8 cellular contexts compared by ENCODE assay signal in genomic region chr17:76736349-76737081, GRCh38. TPM values are rescaled to one million over a fixed set of nuclear protein-coding genes. Genes with fewer than 3 reads are reported as not detected.
A peak's percentile ranks its signal among the peaks of the same experiment; 100 is the strongest.
DNase-seq lines count a peak whose midpoint lies in the region; ATAC-seq and TF ChIP-seq lines count a peak whose summit lies in the region.

No MANE protein-coding gene starts in this region.

- peak overlapping the region; percentile 90 for H3K4me3 ChIP-seq in endodermal cell (ENCODE audit: low read length)

- H3K27ac ChIP-seq in endodermal cell (ENCODE audit: low read depth, low read length): peak overlapping the region; percentile 95

- H3K36me3 ChIP-seq in endodermal cell (ENCODE audit: control insufficient read depth, insufficient read depth, low read length): peaks cover 52% of the 10 kb centered on the region

- DNase-seq in NCI-H2196 (lab: John Stamatoyannopoulos, UW; ENCODE audit: unreplicated experiment) (peak; percentile 68), endodermal cell (peak; percentile 86), mesothelial cell of epicardium (ENCODE audit: low spot score in 2 of 2, unreplicated experiment in 2 of 2) (peak; percentile 53 to 76)
- DNase-seq in activated CD8-positive, alpha-beta memory T cell treated with anti-CD3 and anti-CD28 coated beads, Interleukin-2, amount 50 U/mL, for 48 hours: peak; percentile 84
- DNase-seq in stimulated activated CD8-positive, alpha-beta memory T cell treated with anti-CD3 and anti-CD28 coated beads, Interleukin-7, amount 100 ng/mL, for 1 hour (ENCODE audit: low read depth in 2 of 2): peak; percentile 41 to 45

- WGBS in endodermal cell (ENCODE audit: insufficient coverage in 1 of 2, insufficient read length in 1 of 2), 2 experiments: 0% methylated on average over 34 to 117 of the region's 117 CpGs

- ATAC-seq in HG02571 (IDR thresholded peaks at IDR 0.05; ENCODE audit: unreplicated experiment) (peak; percentile 5), HG02973 (IDR thresholded peaks at IDR 0.05; ENCODE audit: unreplicated experiment) (no peak)

- no peaks in the 10 kb centered on the region for H3K27me3 Mint-ChIP-seq in endodermal cell (ENCODE audit: insufficient read depth)
- H3K27me3 Mint-ChIP-seq in mesothelial cell of epicardium (ENCODE audit: low read depth): no peaks in the 10 kb centered on the region

- H3K4me1 ChIP-seq in endodermal cell (ENCODE audit: control insufficient read depth, insufficient read depth, low read length): peaks cover 9% of the 10 kb centered on the region

- H3K4me1 Mint-ChIP-seq in endodermal cell (peaks cover 28% of the 10 kb centered on the region), mesothelial cell of epicardium (peaks cover 49% of the 10 kb centered on the region)

- H3K36me3 Mint-ChIP-seq in endodermal cell (ENCODE audit: low read depth) (peaks cover 44% of the 10 kb centered on the region), mesothelial cell of epicardium (peaks cover 30% of the 10 kb centered on the region)

- H3K9ac ChIP-seq in endodermal cell (ENCODE audit: extremely low read depth, low read length, poor library complexity, severe bottlenecking): peak overlapping the region; percentile 96

- H3K27ac Mint-ChIP-seq in endodermal cell: peak overlapping the region; percentile 98
- H3K27ac Mint-ChIP-seq in mesothelial cell of epicardium: peak overlapping the region; percentile 98

- no peaks in the 10 kb centered on the region for H3K27me3 ChIP-seq in endodermal cell (ENCODE audit: control insufficient read depth, insufficient read depth, low read length, poor library complexity, severe bottlenecking)

- H3K9me3 ChIP-seq in endodermal cell (ENCODE audit: control insufficient read depth, low read length): no peaks in the 10 kb centered on the region

- TF ChIP-seq CTCF in GM12873 (IDR thresholded peaks at IDR 0.05; ENCODE audit: insufficient read depth, low read depth, low read length, missing control alignments) (peak; percentile 2), endodermal cell (conservative IDR thresholded peaks at IDR 0.05) (peak; percentile 47), mesothelial cell of epicardium (IDR thresholded peaks at IDR 0.05; ENCODE audit: unreplicated experiment) (no peak)

- no peaks in the 10 kb centered on the region for H3K9me3 Mint-ChIP-seq in endodermal cell
- no peaks in the 10 kb centered on the region for H3K9me3 Mint-ChIP-seq in mesothelial cell of epicardium

- peak overlapping the region; percentile 100 for H3K4me3 Mint-ChIP-seq in endodermal cell
- H3K4me3 Mint-ChIP-seq in mesothelial cell of epicardium: peak overlapping the region; percentile 98

RNA-seq across cellular contexts. Expression of gene SRSF2, which starts 0.6 kb away (rescaled TPM):
- total RNA-seq in endodermal cell: 100 to 1,000 TPM; 255 to 307 TPM
- polyA plus RNA-seq in endodermal cell (2013, experiment 1 of 2): 314 TPM
- polyA plus RNA-seq in endodermal cell (2013, experiment 2 of 2): 252 TPM
- total RNA-seq in mesothelial cell of epicardium: 229 to 239 TPM (median 231 TPM) in 3 replicates

RNA-seq across cellular contexts. Expression of gene MFSD11, which starts 1.4 kb away (rescaled TPM):
- total RNA-seq in endodermal cell: 10 to 100 TPM; 29.3 to 33.3 TPM
- polyA plus RNA-seq in endodermal cell (2013, experiment 1 of 2): 22.3 TPM
- polyA plus RNA-seq in endodermal cell (2013, experiment 2 of 2): 18.9 TPM
- 34.4 to 39.7 TPM (median 34.7 TPM) in 3 replicates for total RNA-seq in mesothelial cell of epicardium

RNA-seq across cellular contexts. Expression of gene METTL23, which starts 9.9 kb away (rescaled TPM):
- total RNA-seq in endodermal cell: 10 to 100 TPM; 31.3 to 39.9 TPM
- 32.3 TPM for polyA plus RNA-seq in endodermal cell (2013, experiment 1 of 2)
- 27.7 TPM for polyA plus RNA-seq in endodermal cell (2013, experiment 2 of 2)
- 22.0 to 25.6 TPM (median 22.1 TPM) in 3 replicates for total RNA-seq in mesothelial cell of epicardium

RNA-seq across cellular contexts. Expression of gene JMJD6, which starts 10.1 kb away (rescaled TPM):
- total RNA-seq in endodermal cell (10 to 100 TPM; 17.0 to 20.3 TPM), mesothelial cell of epicardium (15.2 to 17.4 TPM (median 15.7 TPM) in 3 replicates)
- polyA plus RNA-seq in endodermal cell (2013, experiment 1 of 2): 18.8 TPM
- 16.4 TPM for polyA plus RNA-seq in endodermal cell (2013, experiment 2 of 2)

RNA-seq across cellular contexts. Expression of gene MXRA7, which starts 25.8 kb away (rescaled TPM):
- total RNA-seq in endodermal cell (10 to 100 TPM; 61.6 to 77.1 TPM), mesothelial cell of epicardium (53.6 to 57.9 TPM (median 56.5 TPM) in 3 replicates)
- 64.6 TPM for polyA plus RNA-seq in endodermal cell (2013, experiment 1 of 2)
- polyA plus RNA-seq in endodermal cell (2013, experiment 2 of 2): 58.4 TPM
